Comparison of ENCODE assay signal across 3 cellular contexts in the genomic region with DNA sequence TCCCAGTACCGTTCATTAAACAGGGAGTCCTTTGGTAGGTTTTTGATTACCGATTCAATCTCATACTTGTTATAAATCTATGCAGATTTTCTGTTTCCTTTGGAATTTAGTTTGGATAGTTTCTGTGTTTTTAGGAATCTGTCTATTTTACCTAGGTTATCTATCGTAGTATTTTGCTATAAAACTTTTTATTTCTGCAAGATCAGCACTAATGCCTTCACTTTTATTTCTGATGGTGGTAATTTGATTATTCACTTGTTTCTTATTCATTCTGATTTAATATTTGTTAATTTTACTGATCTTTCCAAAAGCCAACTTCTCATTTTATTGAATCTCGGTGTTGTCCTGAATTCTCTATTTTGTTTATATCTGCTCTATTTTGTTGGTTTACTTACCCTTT.
TF ChIP-seq lines count a peak whose summit lies in the region.

No MANE protein-coding gene starts in this region.

TF ChIP-seq in A549, 52 proteins besides CTCF, POLR2A, EP300 and RAD21:
- TF ChIP-seq HEYL (CRISPR knock-in tag; IDR thresholded peaks at IDR 0.05) (no peak), MAFK (IDR thresholded peaks at IDR 0.05; ENCODE audit: partially characterized antibody) (peak; percentile 95), RCOR1 (IDR thresholded peaks at IDR 0.05; ENCODE audit: low read depth, low read length) (no peak), BHLHE40 (IDR thresholded peaks at IDR 0.05; ENCODE audit: low read depth, low read length) (no peak)
- TF ChIP-seq, protein P1, sequence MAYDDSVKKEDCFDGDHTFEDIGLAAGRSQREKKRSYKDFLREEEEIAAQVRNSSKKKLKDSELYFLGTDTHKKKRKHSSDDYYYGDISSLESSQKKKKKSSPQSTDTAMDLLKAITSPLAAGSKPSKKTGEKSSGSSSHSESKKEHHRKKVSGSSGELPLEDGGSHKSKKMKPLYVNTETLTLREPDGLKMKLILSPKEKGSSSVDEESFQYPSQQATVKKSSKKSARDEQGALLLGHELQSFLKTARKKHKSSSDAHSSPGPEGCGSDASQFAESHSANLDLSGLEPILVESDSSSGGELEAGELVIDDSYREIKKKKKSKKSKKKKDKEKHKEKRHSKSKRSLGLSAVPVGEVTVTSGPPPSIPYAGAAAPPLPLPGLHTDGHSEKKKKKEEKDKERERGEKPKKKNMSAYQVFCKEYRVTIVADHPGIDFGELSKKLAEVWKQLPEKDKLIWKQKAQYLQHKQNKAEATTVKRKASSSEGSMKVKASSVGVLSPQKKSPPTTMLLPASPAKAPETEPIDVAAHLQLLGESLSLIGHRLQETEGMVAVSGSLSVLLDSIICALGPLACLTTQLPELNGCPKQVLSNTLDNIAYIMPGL (CRISPR knock-in tag; IDR thresholded peaks at IDR 0.05; ENCODE audit: borderline replicate concordance): no peak
TF ChIP-seq in A549: peak in this region for 1.

TF ChIP-seq in IMR-90, 13 proteins besides CTCF, POLR2A, EP300 and RAD21:
- TF ChIP-seq USF2 (IDR thresholded peaks at IDR 0.05; ENCODE audit: low read depth, low read length): no peak
- no peak for TF ChIP-seq CEBPB (IDR thresholded peaks at IDR 0.05; ENCODE audit: low read depth, low read length)
- peak; percentile 90 for TF ChIP-seq MAFK (IDR thresholded peaks at IDR 0.05; ENCODE audit: low read depth, low read length)
- TF ChIP-seq ELK1 (IDR thresholded peaks at IDR 0.05; ENCODE audit: borderline replicate concordance, low read depth, low read length): no peak
TF ChIP-seq in IMR-90: peak in this region for 1.

TF ChIP-seq in K562, 482 proteins besides CTCF, POLR2A, EP300 and RAD21:
- peak; percentile 70; the same call in 1 of the 2 replicates for TF ChIP-seq MAFF (IDR thresholded peaks at IDR 0.05; ENCODE audit: low read length)
- TF ChIP-seq ZNF316 (IDR thresholded peaks at IDR 0.05): peak; percentile 90
- peak; percentile 56; the same call in 1 of the 2 replicates for TF ChIP-seq C11orf30 (IDR thresholded peaks at IDR 0.05; ENCODE audit: low read depth)
- TF ChIP-seq DEAF1 (CRISPR knock-in tag; IDR thresholded peaks at IDR 0.05): no peak
- peak; percentile 79 for TF ChIP-seq MAFK (IDR thresholded peaks at IDR 0.05; ENCODE audit: low read length)
- no peak for TF ChIP-seq PHTF2 (CRISPR knock-in tag; IDR thresholded peaks at IDR 0.05)
- TF ChIP-seq RBFOX2 (IDR thresholded peaks at IDR 0.05; ENCODE audit: low read depth, low read length): no peak
- no peak for TF ChIP-seq TEAD1 (CRISPR knock-in tag; IDR thresholded peaks at IDR 0.05)
- TF ChIP-seq MAFG (tag; conservative IDR thresholded peaks at IDR 0.05): peak; percentile 68; the same call in 1 of the 2 replicates
- TF ChIP-seq ZFX (CRISPR knock-in tag; IDR thresholded peaks at IDR 0.05): no peak
